ENCODE assay signal across 29 cellular contexts in genomic region chr11:39673994-39674393, GRCh38.
"Had no signal": no experiment of that assay in that cellular context is flagged by ENCODE, and none has a peak within 500 bp of the region (broad histone marks: within the 10 kb centered on the region; RNA-seq: fewer than 3 reads in every experiment).

No MANE protein-coding gene starts in this region.

- H3K9me3 ChIP-seq: adrenal gland, ascending aorta, body of pancreas, breast epithelium had no signal

- H3K36me3 ChIP-seq: adrenal gland, ascending aorta, brain microvascular endothelial cell, breast epithelium, cardiac muscle cell had no signal

- DNase-seq: activated effector memory CD4-positive, alpha-beta T cell treated with anti-CD3 and anti-CD28 coated beads, Interleukin-2, amount 50 U/mL, for 16 hours; activated gamma-delta T cell; activated gamma-delta T cell treated with Interleukin-2 at 50 U/mL for 16 hours; activated naive CD4-positive, alpha-beta T cell; activated naive CD4-positive, alpha-beta T cell treated with anti-CD3 and anti-CD28 coated beads for 36 hours; activated naive CD4-positive, alpha-beta T cell treated with anti-CD3 and anti-CD28 coated beads, Interleukin-2, amount 10 ng/mL, durations not matched to agents 7 days and 5 days; activated naive CD4-positive, alpha-beta T cell treated with anti-CD3 and anti-CD28 coated beads, Interleukin-2, amount 50 U/mL, for 16 hours; activated naive CD4-positive, alpha-beta T cell treated with Interleukin-2 at 50 U/mL for 16 hours; activated naive CD8-positive, alpha-beta T cell treated with anti-CD3 and anti-CD28 coated beads for 36 hours; activated naive CD8-positive, alpha-beta T cell treated with anti-CD3 and anti-CD28 coated beads, Interleukin-2, amount 10 ng/mL, durations not matched to agents 7 days and 5 days; activated naive CD8-positive, alpha-beta T cell treated with anti-CD3 and anti-CD28 coated beads, Interleukin-2, amount 50 U/mL, for 24 hours; activated T-cell treated with anti-CD3 and anti-CD28 coated beads for 4 hours; activated T-cell treated with anti-CD3 and anti-CD28 coated beads, Interleukin-2, amount 50 U/mL, for 1 hour; activated T-cell treated with anti-CD3 and anti-CD28 coated beads, Interleukin-2, amount 50 U/mL, for 24 hours; activated T-cell treated with anti-CD3 and anti-CD28 coated beads, Interleukin-2, amount 50 U/mL, for 4 hours; activated T-cell treated with anti-CD3 and anti-CD28 coated beads, Interleukin-2, amount 50 U/mL, for 48 hours; activated T-cell treated with anti-CD3 and anti-CD28 coated beads, Interleukin-2, amount 50 U/mL, for 72 hours; adrenal gland; amniotic stem cell; amygdala; anterior cingulate cortex; aorta; body of pancreas; brain microvascular endothelial cell; central memory CD4-positive, alpha-beta T cell; cerebellar nuclear complex had no signal

- H3K27ac ChIP-seq: adrenal gland, ascending aorta, body of pancreas, brain microvascular endothelial cell, breast epithelium, cardiac muscle cell had no signal

- H3K27me3 ChIP-seq: adrenal gland, ascending aorta, body of pancreas, brain microvascular endothelial cell, breast epithelium, cardiac muscle cell had no signal

- H3K4me3 ChIP-seq: adrenal gland, ascending aorta, body of pancreas, breast epithelium, cardiac muscle cell had no signal
